ENCODE assay signal across 23 cellular contexts in the genomic region with DNA sequence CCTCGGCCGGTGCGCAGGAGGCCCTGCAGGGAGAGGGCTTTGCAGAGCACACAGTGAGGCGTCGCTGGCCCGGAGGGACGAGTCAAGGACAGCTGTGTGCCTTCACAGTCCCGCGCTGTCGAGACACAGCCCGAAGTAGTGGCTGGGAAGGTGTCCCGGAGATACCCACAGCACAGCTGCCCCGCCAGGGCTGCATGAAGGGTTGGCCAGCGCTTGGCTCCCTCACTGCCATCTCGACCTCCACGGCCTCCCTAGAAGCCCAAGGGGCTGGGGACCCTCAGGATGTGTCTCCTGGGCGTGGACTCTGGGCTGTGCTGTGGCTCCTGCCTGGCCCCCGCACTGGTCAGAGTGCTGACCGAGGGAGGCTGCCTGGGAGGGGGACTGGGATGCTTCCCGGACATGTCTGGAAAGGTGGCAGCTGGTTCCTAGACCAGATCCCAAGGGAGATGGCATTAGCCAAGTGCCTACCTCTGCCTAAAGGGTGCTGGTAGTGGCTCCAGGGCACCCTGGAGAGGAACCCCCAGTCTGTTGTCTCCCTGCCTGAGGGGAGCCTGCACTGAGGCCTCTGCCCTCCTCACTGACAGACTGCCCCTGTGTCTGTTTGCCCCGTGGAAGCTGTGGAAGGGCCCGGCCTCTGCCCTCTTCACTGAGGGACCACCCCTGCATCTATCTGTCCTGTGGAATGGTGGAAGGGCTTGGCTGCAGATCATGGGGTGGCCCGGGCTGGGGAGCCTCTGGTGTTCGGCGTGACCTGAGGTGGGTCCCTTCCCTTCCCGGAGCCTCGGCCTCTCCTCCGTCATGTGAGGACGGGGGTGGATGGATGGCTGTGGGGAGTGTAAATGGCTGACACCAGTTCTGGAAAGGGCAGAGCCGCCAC. TPM values are rescaled to one million over a fixed set of nuclear protein-coding genes. Genes with fewer than 3 reads are reported as not detected.
DNase-seq lines count a peak whose midpoint lies in the region; ATAC-seq and TF ChIP-seq lines count a peak whose summit lies in the region.
"Had no signal": no experiment of that assay in that cellular context is flagged by ENCODE, and none has a peak within 500 bp of the region (broad histone marks: within the 10 kb centered on the region; RNA-seq: fewer than 3 reads in every experiment).

No MANE protein-coding gene starts in this region.

- H2AFZ ChIP-seq in GM23338, result no peak overlapping the region
- H2AFZ ChIP-seq in hepatocyte, result no peak overlapping the region
- H2AFZ ChIP-seq in osteoblast (ENCODE audit: low read length), result no peak overlapping the region

- no peaks in the 10 kb centered on the region for H3K36me3 Mint-ChIP-seq in GM23338 (ENCODE audit: low read depth)
- H3K36me3 Mint-ChIP-seq: activated naive CD8-positive, alpha-beta T cell treated with anti-CD3 and anti-CD28 coated beads for 36 hours had no signal

- H3K4me3 ChIP-seq in GM23338, result no peak overlapping the region
- H3K4me3 ChIP-seq in hepatocyte, result no peak overlapping the region
- no peak overlapping the region for H3K4me3 ChIP-seq in osteoblast (ENCODE audit: insufficient read depth, low read length)
- H3K4me3 ChIP-seq: thoracic aorta had no signal

- no peak overlapping the region for H3K27ac ChIP-seq in GM23338 (ENCODE audit: low read depth)
- no peak overlapping the region for H3K27ac ChIP-seq in hepatocyte
- no peak overlapping the region for H3K27ac ChIP-seq in osteoblast (ENCODE audit: low read depth, low read length)
- H3K27ac ChIP-seq: epithelial cell of prostate, foreskin keratinocyte, thoracic aorta had no signal

- no peak overlapping the region for H3K4me3 Mint-ChIP-seq in GM23338
- H3K4me3 Mint-ChIP-seq: activated naive CD8-positive, alpha-beta T cell treated with anti-CD3 and anti-CD28 coated beads for 36 hours; dendritic cell treated with granulocyte-macrophage colony-stimulating factor and Interleukin-4, amounts not matched to agents 40 ng/mL and 50 ng/mL, for 4 days; HFFc6 had no signal

- H3K27ac Mint-ChIP-seq in GM23338, result no peak overlapping the region
- H3K27ac Mint-ChIP-seq: activated naive CD8-positive, alpha-beta T cell treated with anti-CD3 and anti-CD28 coated beads for 36 hours; dendritic cell treated with granulocyte-macrophage colony-stimulating factor and Interleukin-4, amounts not matched to agents 40 ng/mL and 50 ng/mL, for 4 days; HFFc6 had no signal

- H3K4me1 ChIP-seq in GM23338 (ENCODE audit: insufficient read depth), result peaks cover 2% of the 10 kb centered on the region; the same call in 1 of the 2 replicates
- H3K4me1 ChIP-seq in hepatocyte (ENCODE audit: insufficient read depth), result no peaks in the 10 kb centered on the region
- H3K4me1 ChIP-seq in osteoblast (ENCODE audit: insufficient read depth, low read length), result no peaks in the 10 kb centered on the region
- H3K4me1 ChIP-seq: foreskin keratinocyte had no signal

- no peaks in the 10 kb centered on the region for H3K9me3 Mint-ChIP-seq in GM23338
- H3K9me3 Mint-ChIP-seq: activated naive CD8-positive, alpha-beta T cell treated with anti-CD3 and anti-CD28 coated beads for 36 hours; dendritic cell treated with granulocyte-macrophage colony-stimulating factor and Interleukin-4, amounts not matched to agents 40 ng/mL and 50 ng/mL, for 4 days; HFFc6 had no signal

- no peaks in the 10 kb centered on the region for H3K79me2 ChIP-seq in GM23338 (replicated peaks; ENCODE audit: insufficient read depth)
- no peaks in the 10 kb centered on the region for H3K79me2 ChIP-seq in hepatocyte
- H3K79me2 ChIP-seq in osteoblast (ENCODE audit: insufficient read depth, low read length), result peaks cover 20% of the 10 kb centered on the region

- peaks cover 19% of the 10 kb centered on the region for H3K27me3 ChIP-seq in GM23338 (ENCODE audit: insufficient read depth)
- peaks cover 18% of the 10 kb centered on the region for H3K27me3 ChIP-seq in hepatocyte
- H3K27me3 ChIP-seq in osteoblast (ENCODE audit: insufficient read depth, low read length), result peaks cover 9% of the 10 kb centered on the region

- H3K9me3 ChIP-seq in hepatocyte (ENCODE audit: low read depth), result no peaks in the 10 kb centered on the region
- no peaks in the 10 kb centered on the region for H3K9me3 ChIP-seq in osteoblast (ENCODE audit: low read depth, low read length)
- H3K9me3 ChIP-seq: thoracic aorta had no signal

- H3K4me1 Mint-ChIP-seq in GM23338, result peaks cover 10% of the 10 kb centered on the region
- H3K4me1 Mint-ChIP-seq: activated naive CD8-positive, alpha-beta T cell treated with anti-CD3 and anti-CD28 coated beads for 36 hours had no signal

- H3K36me3 ChIP-seq in GM23338 (ENCODE audit: insufficient read depth) (no peaks in the 10 kb centered on the region), hepatocyte (replicated peaks; ENCODE audit: insufficient read depth, low read depth) (no peaks in the 10 kb centered on the region), osteoblast (ENCODE audit: insufficient read depth, low read length) (no peaks in the 10 kb centered on the region)
- H3K36me3 ChIP-seq: thoracic aorta had no signal

- H4K20me1 ChIP-seq in GM23338 (replicated peaks; ENCODE audit: insufficient read depth) (no peaks in the 10 kb centered on the region), hepatocyte (ENCODE audit: insufficient read depth, poor library complexity, severe bottlenecking) (peaks cover 6% of the 10 kb centered on the region), osteoblast (ENCODE audit: insufficient read depth, low read length) (no peaks in the 10 kb centered on the region)

- H3F3A ChIP-seq in GM23338 (replicated peaks; ENCODE audit: low read depth), result no peaks in the 10 kb centered on the region

- ATAC-seq in GM23338 (peak; percentile 35), HG03457 (IDR thresholded peaks at IDR 0.05; ENCODE audit: unreplicated experiment) (no peak)
- ATAC-seq: foreskin keratinocyte, left colon had no signal

- H3K9me2 ChIP-seq in GM23338 (ENCODE audit: insufficient read depth) (no peaks in the 10 kb centered on the region), hepatocyte (replicated peaks; ENCODE audit: insufficient read depth) (no peaks in the 10 kb centered on the region)

- peaks cover 41% of the 10 kb centered on the region for H3K27me3 Mint-ChIP-seq in GM23338 (ENCODE audit: insufficient read depth, low read depth, poor library complexity)

- peak; percentile 53 for DNase-seq in activated CD8-positive, alpha-beta memory T cell treated with anti-CD3 and anti-CD28 coated beads for 24 hours
- DNase-seq in activated CD8-positive, alpha-beta memory T cell treated with anti-CD3 and anti-CD28 coated beads, Interleukin-2, amount 50 U/mL, for 4 hours, result no peak
- no peak for DNase-seq in GM23338 (ENCODE audit: low spot score)
- peak; percentile 5 for DNase-seq in hepatocyte (ENCODE audit: low spot score)
- DNase-seq in osteoblast (ENCODE audit: insufficient read length, low spot score, missing footprints), result peak; percentile 84
- DNase-seq in NCI-H69 (lab: John Stamatoyannopoulos, UW), result no peak
- DNase-seq in cortex of kidney (lab: John Stamatoyannopoulos, UW), result no peak
- DNase-seq: activated naive CD8-positive, alpha-beta T cell treated with anti-CD3 and anti-CD28 coated beads for 36 hours; C1 segment of cervical spinal cord; DMS 273 treated with DMSO at 0.1 percent for 48 hours; foreskin keratinocyte; GF-D8; HFFc6; left colon; NCI-H1092 treated with DMSO at 0.1 percent for 48 hours; NCI-H526; OCI-M1; T-helper 9 cell had no signal

- no peak overlapping the region for H3K4me2 ChIP-seq in GM23338
- no peak overlapping the region for H3K4me2 ChIP-seq in hepatocyte
- H3K4me2 ChIP-seq in osteoblast (ENCODE audit: insufficient read depth, low read length), result no peak overlapping the region

- no peak for TF ChIP-seq CTCF in GM23338 (conservative IDR thresholded peaks at IDR 0.05; ENCODE audit: low read depth in 2 of 2)
- TF ChIP-seq CTCF in hepatocyte (IDR thresholded peaks at IDR 0.05; ENCODE audit: poor library complexity), result no peak
- TF ChIP-seq CTCF in osteoblast (IDR thresholded peaks at IDR 0.05; ENCODE audit: extremely low read depth, low read depth, low read length), result no peak

- 90% methylated on average over 23 of the region's 30 CpGs for WGBS in hepatocyte (ENCODE audit: low lambda C conversion rate, missing lambda C conversion rate)

TF ChIP-seq in GM23338, 12 proteins besides CTCF, POLR2A, EP300 and RAD21 (continues in another document):
- no peak for TF ChIP-seq POLR2AphosphoS5 (IDR thresholded peaks at IDR 0.05; ENCODE audit: low read depth)
- TF ChIP-seq, protein P1, sequence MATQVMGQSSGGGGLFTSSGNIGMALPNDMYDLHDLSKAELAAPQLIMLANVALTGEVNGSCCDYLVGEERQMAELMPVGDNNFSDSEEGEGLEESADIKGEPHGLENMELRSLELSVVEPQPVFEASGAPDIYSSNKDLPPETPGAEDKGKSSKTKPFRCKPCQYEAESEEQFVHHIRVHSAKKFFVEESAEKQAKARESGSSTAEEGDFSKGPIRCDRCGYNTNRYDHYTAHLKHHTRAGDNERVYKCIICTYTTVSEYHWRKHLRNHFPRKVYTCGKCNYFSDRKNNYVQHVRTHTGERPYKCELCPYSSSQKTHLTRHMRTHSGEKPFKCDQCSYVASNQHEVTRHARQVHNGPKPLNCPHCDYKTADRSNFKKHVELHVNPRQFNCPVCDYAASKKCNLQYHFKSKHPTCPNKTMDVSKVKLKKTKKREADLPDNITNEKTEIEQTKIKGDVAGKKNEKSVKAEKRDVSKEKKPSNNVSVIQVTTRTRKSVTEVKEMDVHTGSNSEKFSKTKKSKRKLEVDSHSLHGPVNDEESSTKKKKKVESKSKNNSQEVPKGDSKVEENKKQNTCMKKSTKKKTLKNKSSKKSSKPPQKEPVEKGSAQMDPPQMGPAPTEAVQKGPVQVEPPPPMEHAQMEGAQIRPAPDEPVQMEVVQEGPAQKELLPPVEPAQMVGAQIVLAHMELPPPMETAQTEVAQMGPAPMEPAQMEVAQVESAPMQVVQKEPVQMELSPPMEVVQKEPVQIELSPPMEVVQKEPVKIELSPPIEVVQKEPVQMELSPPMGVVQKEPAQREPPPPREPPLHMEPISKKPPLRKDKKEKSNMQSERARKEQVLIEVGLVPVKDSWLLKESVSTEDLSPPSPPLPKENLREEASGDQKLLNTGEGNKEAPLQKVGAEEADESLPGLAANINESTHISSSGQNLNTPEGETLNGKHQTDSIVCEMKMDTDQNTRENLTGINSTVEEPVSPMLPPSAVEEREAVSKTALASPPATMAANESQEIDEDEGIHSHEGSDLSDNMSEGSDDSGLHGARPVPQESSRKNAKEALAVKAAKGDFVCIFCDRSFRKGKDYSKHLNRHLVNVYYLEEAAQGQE (IDR thresholded peaks at IDR 0.05; ENCODE audit: unreplicated experiment), result no peak
- TF ChIP-seq ZNF114 (CRISPR knock-in tag; IDR thresholded peaks at IDR 0.05), result no peak

RNA-seq across cellular contexts. Expression of a gene that starts 5.8 kb away (rescaled TPM):
- total RNA-seq in GM23338 (2014; rRNA removed; shearing (Covaris generic)), result 3.5 and 5.0 TPM in 2 replicates
- 0.08 and 0.09 TPM in 2 replicates for polyA plus RNA-seq in GM23338 (2016; fragmentation: Nextera tagmentation; extraction: Ambion mirVana)
- total RNA-seq in hepatocyte, result 2.9 and 3.6 TPM in 2 replicates
- polyA plus RNA-seq in hepatocyte, result 1.3 and 5.5 TPM in 2 replicates
- total RNA-seq in osteoblast, result 12.7 and 14.1 TPM in 2 replicates
- total RNA-seq: foreskin keratinocyte, LHCN-M2 had no signal

Comparison
In these comparisons a context has a peak if more than half of its experiments do, and no peak if none do; other contexts are left out.
1. DNase-seq: peak in activated CD8-positive, alpha-beta memory T cell treated with anti-CD3 and anti-CD28 coated beads for 24 hours (single experiment), hepatocyte (single experiment) and osteoblast (single experiment); none in activated CD8-positive, alpha-beta memory T cell treated with anti-CD3 and anti-CD28 coated beads, Interleukin-2, amount 50 U/mL, for 4 hours (single experiment), GM23338 (single experiment), NCI-H69 (single experiment) and cortex of kidney (single experiment).